In genomic region chr5:154707641-154708040, GRCh38 we compare ENCODE assay signal across 7 cellular contexts.
"Had no signal": no experiment of that assay in that cellular context is flagged by ENCODE, and none has a peak within 500 bp of the region (broad histone marks: within the 10 kb centered on the region; RNA-seq: fewer than 3 reads in every experiment).

No MANE protein-coding gene starts in this region.

- FAIRE-seq: H1, H54, HTR-8/SVneo had no signal

- H2AFZ ChIP-seq: GM23338 had no signal

- ATAC-seq: GM23338 had no signal

- H3K4me2 ChIP-seq: GM23338 had no signal

- H3K4me3 ChIP-seq: GM23338 had no signal

- DNase-seq: H9, HCEC 1CT, KBM-7 had no signal
